9 cellular contexts compared by ENCODE assay signal in the genomic region with DNA sequence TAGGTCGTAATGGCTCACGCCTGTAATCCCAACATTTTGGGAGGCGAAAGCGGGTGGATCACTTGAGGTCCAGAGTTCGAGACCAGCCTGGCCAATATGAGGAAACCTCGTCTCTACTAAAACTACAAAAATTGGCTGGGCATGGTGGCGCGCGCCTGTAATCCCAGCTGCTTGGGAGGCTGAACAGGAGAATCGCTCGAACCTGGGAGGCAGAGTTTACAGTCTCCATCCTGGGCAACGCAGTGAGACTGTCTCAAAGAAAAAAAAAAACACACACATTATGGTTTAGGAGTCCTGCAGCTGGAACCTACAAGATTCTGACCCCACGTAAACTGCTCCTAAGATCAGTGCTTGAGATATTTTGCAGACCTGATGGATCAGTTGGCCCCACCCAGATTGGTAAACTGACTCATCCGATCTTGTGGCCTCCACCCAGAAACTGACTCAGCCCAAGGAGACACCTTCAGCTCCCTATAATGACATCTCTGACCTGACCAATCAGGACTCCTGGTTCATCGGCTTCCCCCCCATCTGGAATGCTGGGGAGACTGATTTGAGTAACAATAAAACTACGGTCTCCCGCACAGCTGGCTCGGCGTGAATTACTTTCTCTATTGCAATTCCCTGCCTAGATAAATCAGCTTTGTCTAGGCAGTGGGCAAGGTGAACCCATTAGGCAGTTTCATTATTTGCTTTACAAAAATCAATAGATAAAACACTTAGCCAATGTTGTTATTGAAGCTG.
DNase-seq lines count a peak whose midpoint lies in the region; TF ChIP-seq lines count a peak whose summit lies in the region.
"Had no signal": no experiment of that assay in that cellular context is flagged by ENCODE, and none has a peak within 500 bp of the region (broad histone marks: within the 10 kb centered on the region; RNA-seq: fewer than 3 reads in every experiment).

No MANE protein-coding gene starts in this region.

- in situ Hi-C loops in HAP-1 (cut with MboI; ENCODE audit: low sequenced_read_pairs): no loop called here

- DNase-seq in HAP-1 (ENCODE audit: low spot score in 2 of 2) (peak; percentile 53 to 67), RPMI8226 (peak; percentile 40), fibroblast of lung (ENCODE audit: low read depth in 2 of 2) (peak; percentile 58 to 81), NCI-H524 treated with DMSO at 0.1 percent for 48 hours (lab: John Stamatoyannopoulos, UW) (no peak), HuH-7.5 (ENCODE audit: low spot score) (no peak), cortex of kidney (lab: John Stamatoyannopoulos, UW) (no peak), HuH-7 (ENCODE audit: low spot score) (no peak)
- DNase-seq: right lobe of liver had no signal

- H3K79me2 ChIP-seq in fibroblast of lung (ENCODE audit: control insufficient read depth, insufficient read depth, low read length): no peaks in the 10 kb centered on the region

- H3K4me3 ChIP-seq in BLaER1 (no peak overlapping the region), HAP-1 (peak overlapping the region; percentile 75), fibroblast of lung (replicated peaks in 1 of 4; ENCODE audit: control extremely low read depth in 1 of 4, insufficient read depth in 1 of 4, low read depth in 3 of 4, low read length in 4 of 4) (peak overlapping the region in 1 of 4 experiments; percentile 85)
- H3K4me3 ChIP-seq: right lobe of liver had no signal

- H3K27me3 ChIP-seq in BLaER1: no peaks in the 10 kb centered on the region
- no peaks in the 10 kb centered on the region for H3K27me3 ChIP-seq in HAP-1 (ENCODE audit: low read depth)
- no peaks in the 10 kb centered on the region for H3K27me3 ChIP-seq in fibroblast of lung (ENCODE audit: control insufficient read depth, insufficient read depth, low read length)

- H3K9me3 ChIP-seq in BLaER1 (no peaks in the 10 kb centered on the region), HAP-1 (no peaks in the 10 kb centered on the region), fibroblast of lung (ENCODE audit: control insufficient read depth, insufficient read depth, low read depth, low read length) (no peaks in the 10 kb centered on the region)
- H3K9me3 ChIP-seq: right lobe of liver had no signal

- H4K20me1 ChIP-seq in BLaER1 (peaks cover 7% of the 10 kb centered on the region; the same call in 1 of the 2 replicates), fibroblast of lung (ENCODE audit: control insufficient read depth, extremely low read depth, insufficient read depth, low read length) (no peaks in the 10 kb centered on the region)

- H3K4me2 ChIP-seq in BLaER1: peak overlapping the region; percentile 90
- H3K4me2 ChIP-seq in fibroblast of lung (ENCODE audit: extremely low read depth, insufficient read depth, low read length): peak overlapping the region; percentile 54

- no peak overlapping the region for H2AFZ ChIP-seq in fibroblast of lung (ENCODE audit: low read length)

- H3K36me3 ChIP-seq in BLaER1 (peaks cover 8% of the 10 kb centered on the region; the same call in 1 of the 2 replicates), HAP-1 (replicated peaks) (no peaks in the 10 kb centered on the region), fibroblast of lung (ENCODE audit: control insufficient read depth, insufficient read depth, low read length) (no peaks in the 10 kb centered on the region)
- H3K36me3 ChIP-seq: right lobe of liver had no signal

- H3K4me1 ChIP-seq in BLaER1: peaks cover 27% of the 10 kb centered on the region
- H3K4me1 ChIP-seq in HAP-1: peaks cover 8% of the 10 kb centered on the region
- H3K4me1 ChIP-seq in fibroblast of lung (ENCODE audit: control insufficient read depth, extremely low read depth, insufficient read depth, low read length): peaks cover 3% of the 10 kb centered on the region
- H3K4me1 ChIP-seq: right lobe of liver had no signal

- peak overlapping the region; percentile 93; the same call in 1 of the 2 replicates for H3K9ac ChIP-seq in BLaER1
- H3K9ac ChIP-seq in fibroblast of lung (ENCODE audit: insufficient read depth, low read length): no peak overlapping the region

- no peak for TF ChIP-seq CTCF in fibroblast of lung (conservative IDR thresholded peaks at IDR 0.05 in 1 of 2, IDR thresholded peaks at IDR 0.05 in 1 of 2; ENCODE audit: low read depth in 1 of 2, low read length in 2 of 2)

- H3K27ac ChIP-seq in BLaER1 (no peak overlapping the region), fibroblast of lung (ENCODE audit: insufficient read depth, low read length) (no peak overlapping the region)
- H3K27ac ChIP-seq: right lobe of liver had no signal

Comparison
In these comparisons a context has a peak if more than half of its experiments do, and no peak if none do; other contexts are left out.
1. DNase-seq: peak in HAP-1 (2 of 2), RPMI8226 (single experiment) and fibroblast of lung (2 of 2); none in NCI-H524 treated with DMSO at 0.1 percent for 48 hours (single experiment), HuH-7.5 (single experiment), cortex of kidney (single experiment) and HuH-7 (single experiment).